28 cellular contexts compared by ENCODE assay signal in genomic region chr9:136747161-136748060, GRCh38. TPM values are rescaled to one million over a fixed set of nuclear protein-coding genes. Genes with fewer than 3 reads are reported as not detected.
"Had no signal": no experiment of that assay in that cellular context is flagged by ENCODE, and none has a peak within 500 bp of the region (broad histone marks: within the 10 kb centered on the region; RNA-seq: fewer than 3 reads in every experiment).

No MANE protein-coding gene starts in this region.

- H3K27me3 ChIP-seq: ovary had no signal

- H3K9me3 ChIP-seq: colonic mucosa, lower lobe of right lung, ovary, prostate gland had no signal

- H3K36me3 ChIP-seq: colonic mucosa, lower lobe of right lung, neutrophil, ovary, prostate gland, tibial artery had no signal

- FAIRE-seq: astrocyte, endothelial cell of umbilical vein, frontal cortex, islet of Langerhans had no signal

- DNase-seq: activated CD4-positive, alpha-beta T cell treated with anti-CD3 and anti-CD28 coated beads, Interleukin-2, amount 50 U/mL, for 48 hours; activated naive CD4-positive, alpha-beta T cell treated with Interleukin-2 at 50 U/mL for 16 hours; activated naive CD8-positive, alpha-beta T cell treated with anti-CD3 and anti-CD28 coated beads for 36 hours; activated T-cell treated with anti-CD3 and anti-CD28 coated beads, Interleukin-2, amount 50 U/mL, for 48 hours; colonic mucosa; dorsolateral prefrontal cortex; effector memory CD8-positive, alpha-beta T cell; glutamatergic neuron; hypothalamus; lower lobe of right lung; natural killer cell; ovary; stimulated activated CD4-positive, alpha-beta T cell treated with anti-CD3 and anti-CD28 coated beads, Interleukin-12 subunit alpha, Interleukin-12 subunit beta, amount 100 ng/mL, for 4 hours; stimulated activated CD4-positive, alpha-beta T cell treated with anti-CD3 and anti-CD28 coated beads, Interleukin-4, amount 100 ng/mL, for 4 hours; stimulated activated naive CD8-positive, alpha-beta T cell treated with anti-CD3 and anti-CD28 coated beads, Interleukin-15, amount 100 ng/mL, for 72 hours; T-cell; T-helper 9 cell had no signal

- H3K4me3 ChIP-seq: colonic mucosa, dorsolateral prefrontal cortex, esophagus muscularis mucosa, lower lobe of right lung, ovary, prostate gland, tibial artery had no signal

- H3K4me1 ChIP-seq: colonic mucosa, prostate gland had no signal

- ATAC-seq: effector memory CD8-positive, alpha-beta T cell; natural killer cell; stimulated activated naive CD8-positive, alpha-beta T cell treated with anti-CD3 and anti-CD28 coated beads, Interleukin-15, amount 100 ng/mL, for 72 hours; T-cell had no signal

- H3K27ac ChIP-seq: colonic mucosa, dorsolateral prefrontal cortex, lower lobe of right lung, neutrophil, ovary, prostate gland, tibial artery had no signal

RNA-seq across cellular contexts. Expression of gene LCN6, which starts 0.9 kb away (rescaled TPM):
- total RNA-seq: activated CD8-positive, alpha-beta memory T cell treated with anti-CD3 and anti-CD28 coated beads for 36 hours; activated naive CD8-positive, alpha-beta T cell treated with anti-CD3 and anti-CD28 coated beads for 36 hours; astrocyte; endothelial cell of umbilical vein; frontal cortex; natural killer cell; skeletal muscle tissue; T-cell; urinary bladder had no signal

RNA-seq across cellular contexts. Expression of gene LCN10, which starts 4.7 kb away (rescaled TPM):
- total RNA-seq: astrocyte, endothelial cell of umbilical vein, frontal cortex, natural killer cell, urinary bladder had no signal
- polyA plus RNA-seq: endothelial cell of umbilical vein had no signal

RNA-seq across cellular contexts. Expression of gene LCN8, which starts 10.6 kb away (rescaled TPM):
- total RNA-seq: activated CD8-positive, alpha-beta memory T cell treated with anti-CD3 and anti-CD28 coated beads for 36 hours; activated naive CD8-positive, alpha-beta T cell treated with anti-CD3 and anti-CD28 coated beads for 36 hours; astrocyte; colonic mucosa; endothelial cell of umbilical vein; esophagus muscularis mucosa; frontal cortex; lower lobe of right lung; natural killer cell; prostate gland; skeletal muscle tissue; urinary bladder had no signal
- polyA plus RNA-seq: endothelial cell of umbilical vein, urinary bladder had no signal

RNA-seq across cellular contexts. Expression of gene LCN15, which starts 16.9 kb away (rescaled TPM):
- total RNA-seq: activated CD8-positive, alpha-beta memory T cell treated with anti-CD3 and anti-CD28 coated beads for 36 hours; activated naive CD8-positive, alpha-beta T cell treated with anti-CD3 and anti-CD28 coated beads for 36 hours; astrocyte; endothelial cell of umbilical vein; esophagus muscularis mucosa; frontal cortex; lower lobe of right lung; natural killer cell; ovary; skeletal muscle tissue; T-cell; urinary bladder had no signal
- polyA plus RNA-seq: endothelial cell of umbilical vein, ovary, urinary bladder had no signal

RNA-seq across cellular contexts. Expression of gene DIPK1B, which starts 35.0 kb away (rescaled TPM):
- total RNA-seq: activated CD8-positive, alpha-beta memory T cell treated with anti-CD3 and anti-CD28 coated beads for 36 hours had no signal
